Comparison of ENCODE assay signal across 8 cellular contexts in the genomic region with DNA sequence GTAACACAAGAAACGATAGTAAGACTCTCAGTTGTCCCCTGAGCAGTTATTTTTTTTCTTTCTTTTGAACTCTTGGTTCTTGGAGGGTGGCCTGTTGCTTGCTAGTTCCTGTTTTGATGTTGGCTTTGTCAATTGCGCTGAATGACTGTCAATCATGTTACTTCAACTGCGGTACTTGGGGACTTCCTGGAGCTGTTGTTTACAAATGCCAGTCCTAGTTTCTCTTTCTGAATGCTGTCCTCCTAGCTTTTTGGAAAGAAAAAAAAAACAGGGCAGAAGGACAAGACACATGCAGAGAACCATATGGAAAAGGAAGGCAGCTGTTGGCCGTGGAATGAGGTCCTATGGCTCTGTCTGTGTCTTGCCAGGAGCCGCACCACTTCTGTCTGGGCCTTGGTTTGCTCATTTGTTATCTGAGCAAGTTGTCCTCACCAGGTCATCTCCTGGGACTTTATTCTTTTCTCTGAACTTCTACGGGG. TPM values are rescaled to one million over a fixed set of nuclear protein-coding genes. Genes with fewer than 3 reads are reported as not detected.
DNase-seq lines count a peak whose midpoint lies in the region; ATAC-seq and TF ChIP-seq lines count a peak whose summit lies in the region.

No MANE protein-coding gene starts in this region.

- WGBS in endodermal cell (ENCODE audit: insufficient coverage in 1 of 2, insufficient read length in 1 of 2), 2 experiments = 59 to 90% methylated on average over 5 to 6 of the region's 6 CpGs
- WGBS in prostate gland = 37% methylated on average over 6 of the region's 6 CpGs

- peaks cover 4% of the 10 kb centered on the region for H3K36me3 Mint-ChIP-seq in CD4-positive, CD25-positive, alpha-beta regulatory T cell
- H3K36me3 Mint-ChIP-seq in T-helper 17 cell (ENCODE audit: low read depth) = no peaks in the 10 kb centered on the region
- H3K36me3 Mint-ChIP-seq in endodermal cell (ENCODE audit: low read depth) = no peaks in the 10 kb centered on the region

- H3K27ac Mint-ChIP-seq in CD4-positive, CD25-positive, alpha-beta regulatory T cell = peak overlapping the region; percentile 97 to 100 (median 98)
- peak overlapping the region; percentile 100 for H3K27ac Mint-ChIP-seq in T-helper 17 cell
- no peak overlapping the region for H3K27ac Mint-ChIP-seq in endodermal cell

- TF ChIP-seq POLR2A in prostate gland (IDR thresholded peaks at IDR 0.05) = no peak

- peak; percentile 81 for ATAC-seq in CD4-positive, CD25-positive, alpha-beta regulatory T cell (ENCODE audit: low read depth in 2 of 2)
- peak; percentile 39 for ATAC-seq in GM19328 (IDR thresholded peaks at IDR 0.05; ENCODE audit: unreplicated experiment)
- peak; percentile 64 for ATAC-seq in HG03342 (IDR thresholded peaks at IDR 0.05; ENCODE audit: unreplicated experiment)
- ATAC-seq in T-helper 17 cell = peak; percentile 80
- no peak for ATAC-seq in esophagus mucosa

- H3K4me1 ChIP-seq in CD4-positive, CD25-positive, alpha-beta regulatory T cell (ENCODE audit: control insufficient read depth, insufficient read depth, low read length, poor library complexity, severe bottlenecking) = peaks cover 100% of the 10 kb centered on the region
- H3K4me1 ChIP-seq in endodermal cell (ENCODE audit: control insufficient read depth, insufficient read depth, low read length) (peaks cover 6% of the 10 kb centered on the region), prostate gland (replicated peaks) (no peaks in the 10 kb centered on the region)

- no peaks in the 10 kb centered on the region for H3K9me3 ChIP-seq in CD4-positive, CD25-positive, alpha-beta regulatory T cell (ENCODE audit: control insufficient read depth in 2 of 2, low read length in 2 of 2)
- no peaks in the 10 kb centered on the region for H3K9me3 ChIP-seq in T-helper 17 cell (ENCODE audit: control insufficient read depth, low read length, poor library complexity, severe bottlenecking)
- no peaks in the 10 kb centered on the region for H3K9me3 ChIP-seq in endodermal cell (ENCODE audit: control insufficient read depth, low read length)
- H3K9me3 ChIP-seq in prostate gland = no peaks in the 10 kb centered on the region

- DNase-seq in CD4-positive, CD25-positive, alpha-beta regulatory T cell = peak; percentile 57 to 95 (median 87)
- DNase-seq in T-helper 17 cell = peak in 1 of 3 donors; percentile 35
- no peak for DNase-seq in endodermal cell
- DNase-seq in prostate gland (ENCODE audit: low spot score) = no peak
- DNase-seq in iPS-NIHi7 (ENCODE audit: extremely low spot score) = no peak

- intact Hi-C loops in prostate gland (cut with DNase I) = no loop called here

- H3K4me3 Mint-ChIP-seq in CD4-positive, CD25-positive, alpha-beta regulatory T cell = peak overlapping the region; percentile 79 to 84 (median 84)
- H3K4me3 Mint-ChIP-seq in T-helper 17 cell = peak overlapping the region; percentile 87
- no peak overlapping the region for H3K4me3 Mint-ChIP-seq in endodermal cell

- no peaks in the 10 kb centered on the region for H3K27me3 Mint-ChIP-seq in CD4-positive, CD25-positive, alpha-beta regulatory T cell
- no peaks in the 10 kb centered on the region for H3K27me3 Mint-ChIP-seq in T-helper 17 cell
- H3K27me3 Mint-ChIP-seq in endodermal cell (ENCODE audit: insufficient read depth) = no peaks in the 10 kb centered on the region

- no peaks in the 10 kb centered on the region for H3K36me3 ChIP-seq in CD4-positive, CD25-positive, alpha-beta regulatory T cell (ENCODE audit: control insufficient read depth, insufficient read depth, low read length)
- H3K36me3 ChIP-seq in endodermal cell (ENCODE audit: control insufficient read depth, insufficient read depth, low read length) = no peaks in the 10 kb centered on the region
- H3K36me3 ChIP-seq in prostate gland = no peaks in the 10 kb centered on the region

- peak overlapping the region; percentile 97 for H3K27ac ChIP-seq in CD4-positive, CD25-positive, alpha-beta regulatory T cell (ENCODE audit: insufficient read depth, low read length, poor library complexity, severe bottlenecking)
- H3K27ac ChIP-seq in endodermal cell (ENCODE audit: low read depth, low read length) = peak overlapping the region; percentile 35
- H3K27ac ChIP-seq in prostate gland = peak overlapping the region; percentile 72 to 74

- no peaks in the 10 kb centered on the region for H3K27me3 ChIP-seq in CD4-positive, CD25-positive, alpha-beta regulatory T cell (ENCODE audit: control insufficient read depth, insufficient read depth, low read length)
- H3K27me3 ChIP-seq in endodermal cell (ENCODE audit: control insufficient read depth, insufficient read depth, low read length, poor library complexity, severe bottlenecking) (no peaks in the 10 kb centered on the region), prostate gland (replicated peaks; ENCODE audit: insufficient read depth) (no peaks in the 10 kb centered on the region)

- TF ChIP-seq CTCF in endodermal cell (conservative IDR thresholded peaks at IDR 0.05) (no peak), prostate gland (IDR thresholded peaks at IDR 0.05) (no peak)

- H3K4me3 ChIP-seq in CD4-positive, CD25-positive, alpha-beta regulatory T cell (ENCODE audit: low read depth, low read length) = peak overlapping the region; percentile 74
- H3K4me3 ChIP-seq in endodermal cell (ENCODE audit: low read length) (no peak overlapping the region), prostate gland (no peak overlapping the region)

- no peaks in the 10 kb centered on the region for H3K9me3 Mint-ChIP-seq in CD4-positive, CD25-positive, alpha-beta regulatory T cell
- H3K9me3 Mint-ChIP-seq in endodermal cell = no peaks in the 10 kb centered on the region

- no peak overlapping the region for H3K9ac ChIP-seq in endodermal cell (ENCODE audit: extremely low read depth, low read length, poor library complexity, severe bottlenecking)

- H3K4me1 Mint-ChIP-seq in CD4-positive, CD25-positive, alpha-beta regulatory T cell = peaks cover 54 to 99% (median 84%) of the 10 kb centered on the region in 4 donors
- peaks cover 79% of the 10 kb centered on the region for H3K4me1 Mint-ChIP-seq in T-helper 17 cell
- peaks cover 35% of the 10 kb centered on the region for H3K4me1 Mint-ChIP-seq in endodermal cell

RNA-seq across cellular contexts. Expression of gene PDCD4, which starts 7.0 kb away (rescaled TPM):
- 213 TPM for total RNA-seq in CD4-positive, CD25-positive, alpha-beta regulatory T cell
- 100 to 1,000 TPM; 167 to 224 (median 195) TPM for polyA plus RNA-seq in CD4-positive, CD25-positive, alpha-beta regulatory T cell
- total RNA-seq in T-helper 17 cell = 100 to 1,000 TPM; 307 TPM
- 10 to 100 TPM; 46.5 to 48.5 TPM for total RNA-seq in endodermal cell
- 52.4 TPM for polyA plus RNA-seq in endodermal cell (2013, experiment 1 of 2)
- polyA plus RNA-seq in endodermal cell (2013, experiment 2 of 2) = 41.7 TPM
- total RNA-seq in prostate gland = 100 to 1,000 TPM; 104 to 120 TPM
- total RNA-seq in esophagus mucosa = 144 TPM

RNA-seq across cellular contexts. Expression of gene BBIP1, which starts 54.3 kb away (rescaled TPM):
- total RNA-seq in CD4-positive, CD25-positive, alpha-beta regulatory T cell = 42.3 TPM
- 10 to 100 TPM; 34.1 to 39.8 (median 36.8) TPM for polyA plus RNA-seq in CD4-positive, CD25-positive, alpha-beta regulatory T cell
- total RNA-seq in T-helper 17 cell (10 to 100 TPM; 30.8 to 36.4 TPM), endodermal cell (10 to 100 TPM; 27.6 to 32.8 TPM), prostate gland (10 to 100 TPM; 18.8 to 20.9 TPM), esophagus mucosa (12.6 TPM)
- 40.6 TPM for polyA plus RNA-seq in endodermal cell (2013, experiment 1 of 2)
- polyA plus RNA-seq in endodermal cell (2013, experiment 2 of 2) = 45.4 TPM

RNA-seq across cellular contexts. Expression of gene SHOC2, which starts 54.7 kb away (rescaled TPM):
- 91.3 TPM for total RNA-seq in CD4-positive, CD25-positive, alpha-beta regulatory T cell
- polyA plus RNA-seq in CD4-positive, CD25-positive, alpha-beta regulatory T cell = 10 to 100 TPM; 62.1 to 68.0 (median 64.1) TPM
- total RNA-seq in T-helper 17 cell (10 to 100 TPM; 68.0 to 71.1 TPM), endodermal cell (10 to 100 TPM; 38.4 to 49.6 TPM), prostate gland (10 to 100 TPM; 31.3 to 56.1 TPM), esophagus mucosa (38.8 TPM)
- polyA plus RNA-seq in endodermal cell (2013, experiment 1 of 2) = 29.0 TPM
- polyA plus RNA-seq in endodermal cell (2013, experiment 2 of 2) = 30.3 TPM

Comparison
In these comparisons a context has a peak if more than half of its experiments do, and no peak if none do; other contexts are left out.
1. DNase-seq: peak in CD4-positive, CD25-positive, alpha-beta regulatory T cell (3 of 3); none in endodermal cell (single experiment), prostate gland (single experiment) and iPS-NIHi7 (single experiment).
2. H3K27ac ChIP-seq: peak in every context shown above with its lines; median percentile 97 in CD4-positive, CD25-positive, alpha-beta regulatory T cell; 73 in prostate gland; 35 in endodermal cell.